ENCODE assay signal across 8 cellular contexts in genomic region chr12:6867407-6868210, GRCh38. TPM values are rescaled to one million over a fixed set of nuclear protein-coding genes. Genes with fewer than 3 reads are reported as not detected.
DNase-seq lines count a peak whose midpoint lies in the region; ATAC-seq, FAIRE-seq and TF ChIP-seq lines count a peak whose summit lies in the region.

Gene TPI1, plus strand, starts transcription at chr12:6867531. Its CDS starts 36 bp downstream, at chr12:6867567.

- TF ChIP-seq CTCF in H9 (conservative IDR thresholded peaks at IDR 0.05): no peak
- no peak for TF ChIP-seq CTCF in psoas muscle (IDR thresholded peaks at IDR 0.05)

- peaks cover 7 to 68% of the 10 kb centered on the region in 2 donors for H3K36me3 ChIP-seq in psoas muscle (ENCODE audit: insufficient read depth in 1 of 2, low read depth in 1 of 2)

- H3K79me2 ChIP-seq in H9 (ENCODE audit: insufficient read depth, low read length): peaks cover 5% of the 10 kb centered on the region; the same call in 1 of the 2 replicates

- peak; percentile 96 for FAIRE-seq in urothelium cell line (lab: Jason Lieb, UNC)

- ATAC-seq in left ventricle myocardium superior (peak; percentile 85), psoas muscle (peak; percentile 84 to 88 (median 86))

- no peak within 1 kb of the TSS for H3K27ac ChIP-seq in H9 (ENCODE audit: insufficient read length, low read depth, low read length)
- H3K27ac ChIP-seq in angular gyrus (ENCODE audit: low read depth, low read length): peak within 1 kb of the TSS; percentile 96
- H3K27ac ChIP-seq in psoas muscle: peak within 1 kb of the TSS; percentile 97

- H3K9ac ChIP-seq in H9 (ENCODE audit: extremely low read depth, insufficient read length, low read length): peak within 1 kb of the TSS; percentile 60

- no peak within 1 kb of the TSS for H4K8ac ChIP-seq in H9 (replicated peaks; ENCODE audit: insufficient read length, low read depth, low read length)

- H3K14ac ChIP-seq in H9 (ENCODE audit: insufficient read depth, low read length): peak within 1 kb of the TSS; percentile 37; the same call in 1 of the 2 replicates

- no peaks in the 10 kb centered on the region for H4K20me1 ChIP-seq in H9 (ENCODE audit: control insufficient read depth, insufficient read depth, insufficient read length)

- peaks cover 15% of the 10 kb centered on the region for H3K23me2 ChIP-seq in H9 (ENCODE audit: insufficient read length, low read depth, low read length, poor library complexity, severe bottlenecking)

- H3K27me3 Mint-ChIP-seq in H9 (ENCODE audit: low read depth): no peaks in the 10 kb centered on the region; the same call in 1 of the 2 replicates
- H3K27me3 Mint-ChIP-seq in T-helper 1 cell treated with Interleukin-12 subunit alpha and Interleukin-12 subunit beta and Interleukin-4 antibody, amounts not matched to agents 30 μg/mL and 1 μg/mL, for 36 hours (ENCODE audit: low read depth): no peaks in the 10 kb centered on the region

- H3K4me1 ChIP-seq in H9 (ENCODE audit: insufficient read depth, low read length): no peaks in the 10 kb centered on the region; the same call in 1 of the 2 replicates
- peaks cover 35% of the 10 kb centered on the region for H3K4me1 ChIP-seq in psoas muscle

- no peak within 1 kb of the TSS for H3K4ac ChIP-seq in H9 (ENCODE audit: low read depth, low read length)

- H3K27me3 ChIP-seq in H9 (ENCODE audit: insufficient read depth, low read length) (no peaks in the 10 kb centered on the region), psoas muscle (ENCODE audit: insufficient read depth in 3 of 3, low read length in 2 of 3) (no peaks in the 10 kb centered on the region)

- H3K27ac Mint-ChIP-seq in H9: peak within 1 kb of the TSS; percentile 77 to 95 (median 92); a peak in 5 of 7 replicates
- peak within 1 kb of the TSS; percentile 89 for H3K27ac Mint-ChIP-seq in T-helper 1 cell treated with Interleukin-12 subunit alpha and Interleukin-12 subunit beta and Interleukin-4 antibody, amounts not matched to agents 30 μg/mL and 1 μg/mL, for 36 hours

- H3K36me3 Mint-ChIP-seq in H9 (ENCODE audit: insufficient read depth in 1 of 3, low read depth in 3 of 3): peaks cover 46 to 76% (median 63%) of the 10 kb centered on the region in 3 experiments
- peaks cover 64% of the 10 kb centered on the region for H3K36me3 Mint-ChIP-seq in T-helper 1 cell treated with Interleukin-12 subunit alpha and Interleukin-12 subunit beta and Interleukin-4 antibody, amounts not matched to agents 30 μg/mL and 1 μg/mL, for 36 hours (ENCODE audit: low read depth)

- no peak within 1 kb of the TSS for H2BK15ac ChIP-seq in H9 (ENCODE audit: low read depth, low read length)

- WGBS in H9 (ENCODE audit: extremely low coverage, insufficient read length, low lambda C conversion rate): no CpG with 5 or more reads among the region's 87 CpGs
- 0 to 1% (median 0%) methylated on average over 41 to 87 of the region's 87 CpGs for WGBS in psoas muscle, 3 donors

- H3T11ph ChIP-seq in H9 (ENCODE audit: low read length): no peak within 1 kb of the TSS

- H4K5ac ChIP-seq in H9 (ENCODE audit: insufficient read length, low read depth, low read length): no peak within 1 kb of the TSS

- intact Hi-C loops in left ventricle myocardium superior (cut with micrococcal nuclease): no loop called here
- intact Hi-C loops in psoas muscle (cut with DNase I): loop anchor here in 1 of 2 donors (5.0 to 10.0 kb wide), 2 partner anchors 70 to 247 kb away; no protein-coding TSS in a partner anchor

- no peak within 1 kb of the TSS for H2AK5ac ChIP-seq in H9 (ENCODE audit: insufficient read length, low read length)

- no peak within 1 kb of the TSS for H2BK5ac ChIP-seq in H9 (ENCODE audit: insufficient read length, low read length)

- H3K23ac ChIP-seq in H9 (ENCODE audit: insufficient read length, low read depth, low read length): no peak within 1 kb of the TSS

- no peaks in the 10 kb centered on the region; a peak in 1 of 5 replicates for H3K9me3 Mint-ChIP-seq in H9
- H3K9me3 Mint-ChIP-seq in T-helper 1 cell treated with Interleukin-12 subunit alpha and Interleukin-12 subunit beta and Interleukin-4 antibody, amounts not matched to agents 30 μg/mL and 1 μg/mL, for 36 hours: no peaks in the 10 kb centered on the region

- peak within 1 kb of the TSS; percentile 18 for H3K18ac ChIP-seq in H9 (ENCODE audit: insufficient read length, low read depth, low read length)

- H2AFZ ChIP-seq in H9 (ENCODE audit: low read length): no peak within 1 kb of the TSS

- no peak within 1 kb of the TSS for H2BK12ac ChIP-seq in H9 (ENCODE audit: insufficient read length, low read depth, low read length)

- H3K9me3 ChIP-seq in H9 (ENCODE audit: control insufficient read depth, low read depth, low read length): no peaks in the 10 kb centered on the region
- H3K9me3 ChIP-seq in psoas muscle: no peaks in the 10 kb centered on the region

- peak within 1 kb of the TSS; percentile 94 for H3K4me2 ChIP-seq in H9 (ENCODE audit: insufficient read depth, insufficient read length, low read length)

- H3K79me1 ChIP-seq in H9 (ENCODE audit: insufficient read depth, low read depth, low read length, poor library complexity, severe bottlenecking): no peaks in the 10 kb centered on the region

- DNase-seq in GM03348 (ENCODE audit: low spot score): peak; percentile 96
- DNase-seq in H9: peak; percentile 90
- peak; percentile 74 for DNase-seq in MV-4-11 (lab: John Stamatoyannopoulos, UW)
- peak; percentile 91 for DNase-seq in left ventricle myocardium superior
- peak; percentile 87 to 94 for DNase-seq in psoas muscle
- peak; percentile 97 for DNase-seq in urothelium cell line (ENCODE audit: low spot score)

- peak within 1 kb of the TSS; percentile 94 for H3K4me3 ChIP-seq in psoas muscle

- H3K4me1 Mint-ChIP-seq in H9: peaks cover 50 to 55% of the 10 kb centered on the region in 2 experiments
- H3K4me1 Mint-ChIP-seq in T-helper 1 cell treated with Interleukin-12 subunit alpha and Interleukin-12 subunit beta and Interleukin-4 antibody, amounts not matched to agents 30 μg/mL and 1 μg/mL, for 36 hours (ENCODE audit: low read depth): peaks cover 42% of the 10 kb centered on the region

- H2BK120ac ChIP-seq in H9 (ENCODE audit: low read depth, low read length, poor library complexity, severe bottlenecking): no peak within 1 kb of the TSS

- no peak within 1 kb of the TSS for H4K91ac ChIP-seq in H9 (ENCODE audit: insufficient read length, low read depth, low read length)

- no peak within 1 kb of the TSS for H3K56ac ChIP-seq in H9 (ENCODE audit: insufficient read length, low read depth, low read length)

- H3K4me3 Mint-ChIP-seq in H9: peak within 1 kb of the TSS; percentile 93 to 95
- H3K4me3 Mint-ChIP-seq in T-helper 1 cell treated with Interleukin-12 subunit alpha and Interleukin-12 subunit beta and Interleukin-4 antibody, amounts not matched to agents 30 μg/mL and 1 μg/mL, for 36 hours: peak within 1 kb of the TSS; percentile 94

- H2BK20ac ChIP-seq in H9 (ENCODE audit: low read depth, low read length, poor library complexity, severe bottlenecking): no peak within 1 kb of the TSS

RNA-seq across cellular contexts. Expression of gene TPI1, which starts in this region (rescaled TPM):
- total RNA-seq in H9 (2021) (1,177 and 1,211 TPM in 2 replicates), left ventricle myocardium superior (855 TPM), psoas muscle (100 to 1,000 TPM; 537 to 822 (median 624) TPM)
- 100 to 1,000 TPM; 588 to 952 (median 847) TPM for polyA plus RNA-seq in psoas muscle
